In genomic region chr1:183652547-183653467, GRCh38 we compare ENCODE assay signal across 9 cellular contexts. TPM values are rescaled to one million over a fixed set of nuclear protein-coding genes. Genes with fewer than 3 reads are reported as not detected.
DNase-seq lines count a peak whose midpoint lies in the region; ATAC-seq, FAIRE-seq and TF ChIP-seq lines count a peak whose summit lies in the region.
"Had no signal": no experiment of that assay in that cellular context is flagged by ENCODE, and none has a peak within 500 bp of the region (broad histone marks: within the 10 kb centered on the region; RNA-seq: fewer than 3 reads in every experiment).

A gene with protein sequence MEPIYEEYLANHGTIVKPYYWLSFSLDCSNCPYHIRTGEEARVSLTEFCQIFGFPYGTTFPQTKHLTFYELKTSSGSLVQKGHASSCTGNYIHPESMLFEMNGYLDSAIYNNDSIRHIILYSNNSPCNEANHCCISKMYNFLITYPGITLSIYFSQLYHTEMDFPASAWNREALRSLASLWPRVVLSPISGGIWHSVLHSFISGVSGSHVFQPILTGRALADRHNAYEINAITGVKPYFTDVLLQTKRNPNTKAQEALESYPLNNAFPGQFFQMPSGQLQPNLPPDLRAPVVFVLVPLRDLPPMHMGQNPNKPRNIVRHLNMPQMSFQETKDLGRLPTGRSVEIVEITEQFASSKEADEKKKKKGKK (minus strand): TSS chr1:183653316. CDS start chr1:183648781, 4,535 bp downstream.

- H3K36me3 Mint-ChIP-seq in activated T-helper 17 cell treated with anti-CD3 and anti-CD28 coated beads, Interleukin-2, amount 50 U/mL, for 72 hours (ENCODE audit: low read depth), result no peaks in the 10 kb centered on the region

- H3K9me3 ChIP-seq in lower lobe of right lung (no peaks in the 10 kb centered on the region), vagina (no peaks in the 10 kb centered on the region), testis (no peaks in the 10 kb centered on the region)

- no peak within 1 kb of the TSS for H3K4me3 ChIP-seq in lower lobe of right lung
- H3K4me3 ChIP-seq in vagina, result no peak within 1 kb of the TSS
- H3K4me3 ChIP-seq in testis, result no peak within 1 kb of the TSS

- H3K27me3 ChIP-seq in lower lobe of right lung (ENCODE audit: low read depth) (no peaks in the 10 kb centered on the region), vagina (no peaks in the 10 kb centered on the region), testis (no peaks in the 10 kb centered on the region)

- peak; percentile 26 for FAIRE-seq in GM18507 (lab: Jason Lieb, UNC)
- FAIRE-seq: urothelium cell line had no signal

- no peak for TF ChIP-seq POLR2A in GM18505 (IDR thresholded peaks at IDR 0.05; ENCODE audit: borderline replicate concordance, extremely low read depth, insufficient read depth, insufficient read length)
- no peak for TF ChIP-seq POLR2A in vagina (IDR thresholded peaks at IDR 0.05)
- TF ChIP-seq POLR2A in testis (IDR thresholded peaks at IDR 0.05), result no peak

- H3K27ac ChIP-seq in lower lobe of right lung (peak within 1 kb of the TSS; percentile 73), vagina (no peak within 1 kb of the TSS), testis (no peak within 1 kb of the TSS)

- TF ChIP-seq CTCF in lower lobe of right lung (IDR thresholded peaks at IDR 0.05) (no peak), vagina (IDR thresholded peaks at IDR 0.05) (no peak), testis (IDR thresholded peaks at IDR 0.05) (no peak)

- no peaks in the 10 kb centered on the region for H3K27me3 Mint-ChIP-seq in activated T-helper 17 cell treated with anti-CD3 and anti-CD28 coated beads, Interleukin-2, amount 50 U/mL, for 72 hours

- ATAC-seq in activated T-helper 17 cell treated with anti-CD3 and anti-CD28 coated beads, Interleukin-2, amount 50 U/mL, for 72 hours (replicated peaks), result peak; percentile 40
- ATAC-seq in lower lobe of right lung (peak; percentile 88 to 89), GM18505 (IDR thresholded peaks at IDR 0.05; ENCODE audit: unreplicated experiment) (no peak)

- DNase-seq in GM18507 (ENCODE audit: extremely low spot score, insufficient read length, low read depth) (no peak), NCI-H1048 (lab: John Stamatoyannopoulos, UW) (peak; percentile 95), lower lobe of right lung (no peak), vagina (ENCODE audit: extremely low spot score in 2 of 2) (no peak), globus pallidus (ENCODE audit: low spot score) (no peak), testis (no peak)

- intact Hi-C loops in lower lobe of right lung (cut with DNase I), result loop anchor here (5.0 kb wide), 1 partner anchor 264 kb away; no protein-coding TSS in a partner anchor
- intact Hi-C loops in vagina (cut with DNase I), result no loop called here
- intact Hi-C loops in testis (cut with DNase I; ENCODE audit: low total_unique reads), result loop anchor here (10.0 kb wide), 1 partner anchor 262 kb away; no protein-coding TSS in a partner anchor

- H3K36me3 ChIP-seq in lower lobe of right lung (no peaks in the 10 kb centered on the region), vagina (no peaks in the 10 kb centered on the region), testis (ENCODE audit: low read depth, missing control alignments) (no peaks in the 10 kb centered on the region)

- 69 to 71% methylated on average over 5 of the region's 5 CpGs for WGBS in testis, 2 donors

- peak within 1 kb of the TSS; percentile 43 for H3K4me3 Mint-ChIP-seq in activated T-helper 17 cell treated with anti-CD3 and anti-CD28 coated beads, Interleukin-2, amount 50 U/mL, for 72 hours

- H3K4me1 Mint-ChIP-seq in activated T-helper 17 cell treated with anti-CD3 and anti-CD28 coated beads, Interleukin-2, amount 50 U/mL, for 72 hours, result peaks cover 24% of the 10 kb centered on the region

- H3K27ac Mint-ChIP-seq in activated T-helper 17 cell treated with anti-CD3 and anti-CD28 coated beads, Interleukin-2, amount 50 U/mL, for 72 hours, result peak within 1 kb of the TSS; percentile 54

- H3K4me1 ChIP-seq in lower lobe of right lung (peaks cover 27% of the 10 kb centered on the region), vagina (no peaks in the 10 kb centered on the region), testis (peaks cover 4% of the 10 kb centered on the region)

- H3K9me3 Mint-ChIP-seq in activated T-helper 17 cell treated with anti-CD3 and anti-CD28 coated beads, Interleukin-2, amount 50 U/mL, for 72 hours, result no peaks in the 10 kb centered on the region

RNA-seq across cellular contexts. Expression of the gene that starts here (rescaled TPM):
- total RNA-seq in activated T-helper 17 cell treated with anti-CD3 and anti-CD28 coated beads, Interleukin-2, amount 50 U/mL, for 72 hours, result not detected
- total RNA-seq in lower lobe of right lung (3.0 TPM), vagina (not detected), testis (1 to 10 TPM; 4.9 to 5.0 TPM)
- 23.7 TPM for polyA plus RNA-seq in testis (ENCODE audit: insufficient read depth, low read depth, low replicate concordance)

Comparison
In these comparisons a context has a peak if more than half of its experiments do, and no peak if none do; other contexts are left out.
1. Peak in ATAC-seq in activated T-helper 17 cell treated with anti-CD3 and anti-CD28 coated beads, Interleukin-2, amount 50 U/mL, for 72 hours; RNA of the gene not detected or under 1 TPM.